ENCODE assay signal across 8 cellular contexts in genomic region chr19:50657672-50658437, GRCh38. TPM values are rescaled to one million over a fixed set of nuclear protein-coding genes. Genes with fewer than 3 reads are reported as not detected.
A peak's percentile ranks its signal among the peaks of the same experiment; 100 is the strongest.
DNase-seq lines count a peak whose midpoint lies in the region; ATAC-seq and TF ChIP-seq lines count a peak whose summit lies in the region.

No MANE protein-coding gene starts in this region.

- H3K4me2 ChIP-seq in DND-41 (ENCODE audit: insufficient read depth, low read length) (peak overlapping the region; percentile 63), neural progenitor cell (peak overlapping the region; percentile 78)

- H3K4me1 Mint-ChIP-seq in neural progenitor cell: peaks cover 45% of the 10 kb centered on the region
- peaks cover 18% of the 10 kb centered on the region for H3K4me1 Mint-ChIP-seq in stimulated activated naive CD8-positive, alpha-beta T cell treated with anti-CD3 and anti-CD28 coated beads, Interleukin-15, Interleukin-2, amounts not matched to agents 100 ng/mL and 50 ng/mL, for 24 hours (ENCODE audit: low read depth)

- H2AFZ ChIP-seq in DND-41 (ENCODE audit: low read depth, low read length) (peak overlapping the region; percentile 71), neural progenitor cell (replicated peaks) (no peak overlapping the region)

- ATAC-seq in DND-41 (ENCODE audit: insufficient read depth, low read depth) (peak; percentile 92), GM19455 (IDR thresholded peaks at IDR 0.05; ENCODE audit: unreplicated experiment) (no peak)

- peaks cover 13% of the 10 kb centered on the region for H3K27me3 Mint-ChIP-seq in neural progenitor cell (ENCODE audit: insufficient read depth, low read depth)
- peaks cover 64% of the 10 kb centered on the region for H3K27me3 Mint-ChIP-seq in stimulated activated naive CD8-positive, alpha-beta T cell treated with anti-CD3 and anti-CD28 coated beads, Interleukin-15, Interleukin-2, amounts not matched to agents 100 ng/mL and 50 ng/mL, for 24 hours

- H3K9me3 ChIP-seq in DND-41 (ENCODE audit: insufficient read depth, low read length, severe bottlenecking): peaks cover 6% of the 10 kb centered on the region
- no peaks in the 10 kb centered on the region for H3K9me3 ChIP-seq in neural progenitor cell (ENCODE audit: low read depth)

- TF ChIP-seq CTCF in DND-41 (IDR thresholded peaks at IDR 0.05; ENCODE audit: borderline replicate concordance, extremely low read depth, low read length, poor library complexity, severe bottlenecking) (no peak), fibroblast of villous mesenchyme (IDR thresholded peaks at IDR 0.05; ENCODE audit: insufficient read depth, low read depth, low read length) (no peak), neural progenitor cell (IDR thresholded peaks at IDR 0.05) (no peak)

- H3K36me3 Mint-ChIP-seq in neural progenitor cell: no peaks in the 10 kb centered on the region
- no peaks in the 10 kb centered on the region for H3K36me3 Mint-ChIP-seq in stimulated activated naive CD8-positive, alpha-beta T cell treated with anti-CD3 and anti-CD28 coated beads, Interleukin-15, Interleukin-2, amounts not matched to agents 100 ng/mL and 50 ng/mL, for 24 hours (ENCODE audit: low read depth)

- H3K4me1 ChIP-seq in DND-41 (ENCODE audit: insufficient read depth, low read length): peaks cover 17% of the 10 kb centered on the region
- H3K4me1 ChIP-seq in neural progenitor cell: no peaks in the 10 kb centered on the region

- H3K36me3 ChIP-seq in DND-41 (ENCODE audit: insufficient read depth, low read length) (no peaks in the 10 kb centered on the region), neural progenitor cell (no peaks in the 10 kb centered on the region)

- H3K79me2 ChIP-seq in DND-41 (ENCODE audit: insufficient read depth, low read length) (no peaks in the 10 kb centered on the region), neural progenitor cell (ENCODE audit: low read depth) (no peaks in the 10 kb centered on the region)

- H3K4me3 ChIP-seq in DND-41 (ENCODE audit: low read depth in 1 of 2, low read length in 2 of 2): peak overlapping the region in 1 of 2 experiments; percentile 58; a peak in 2 of 4 replicates
- H3K4me3 ChIP-seq in fibroblast of villous mesenchyme (ENCODE audit: low read depth, low read length): peak overlapping the region; percentile 25
- peak overlapping the region; percentile 53 for H3K4me3 ChIP-seq in neural progenitor cell

- H3K4me3 Mint-ChIP-seq in neural progenitor cell: peak overlapping the region; percentile 95
- H3K4me3 Mint-ChIP-seq in stimulated activated naive CD8-positive, alpha-beta T cell treated with anti-CD3 and anti-CD28 coated beads, Interleukin-15, Interleukin-2, amounts not matched to agents 100 ng/mL and 50 ng/mL, for 24 hours: peak overlapping the region; percentile 83

- peaks cover 4% of the 10 kb centered on the region for H3K9me3 Mint-ChIP-seq in neural progenitor cell
- peaks cover 6% of the 10 kb centered on the region for H3K9me3 Mint-ChIP-seq in stimulated activated naive CD8-positive, alpha-beta T cell treated with anti-CD3 and anti-CD28 coated beads, Interleukin-15, Interleukin-2, amounts not matched to agents 100 ng/mL and 50 ng/mL, for 24 hours

- no peaks in the 10 kb centered on the region for H4K20me1 ChIP-seq in DND-41 (ENCODE audit: insufficient read depth, low read length)
- H4K20me1 ChIP-seq in neural progenitor cell (ENCODE audit: low read depth): no peaks in the 10 kb centered on the region

- H3K27me3 ChIP-seq in DND-41 (ENCODE audit: insufficient read depth, low read length, poor library complexity) (no peaks in the 10 kb centered on the region), neural progenitor cell (peaks cover 3% of the 10 kb centered on the region)

- H3K9ac ChIP-seq in DND-41 (ENCODE audit: low read depth, low read length): 0 out of 2 replicates have a peak overlapping the region, but pooled peaks have one; percentile 17
- H3K9ac ChIP-seq in neural progenitor cell: no peak overlapping the region

- H3K27ac ChIP-seq in DND-41 (ENCODE audit: low read length) (peak overlapping the region; percentile 18; the same call in 1 of the 2 replicates), neural progenitor cell (no peak overlapping the region)

- DNase-seq in DND-41 (peak; percentile 89), HT1080 (ENCODE audit: low read depth) (peak; percentile 98), SIG-M5 treated with dmso at 0.1 percent for 504 hours (lab: John Stamatoyannopoulos, UW; ENCODE audit: unreplicated experiment) (peak; percentile 99), activated gamma-delta T cell treated with Interleukin-2 at 50 U/mL for 16 hours (peak; percentile 68), fibroblast of villous mesenchyme (ENCODE audit: low read depth) (peak; percentile 92), neural progenitor cell (ENCODE audit: low spot score) (peak; percentile 99)

- H3K27ac Mint-ChIP-seq in neural progenitor cell: peak overlapping the region; percentile 90
- H3K27ac Mint-ChIP-seq in stimulated activated naive CD8-positive, alpha-beta T cell treated with anti-CD3 and anti-CD28 coated beads, Interleukin-15, Interleukin-2, amounts not matched to agents 100 ng/mL and 50 ng/mL, for 24 hours: peak overlapping the region; percentile 86

- peaks cover 7% of the 10 kb centered on the region for H3F3A ChIP-seq in neural progenitor cell (ENCODE audit: low read depth)

RNA-seq across cellular contexts. Expression of gene C19orf81, which starts 8.6 kb away (rescaled TPM):
- total RNA-seq in HT1080 (2014; rRNA removed; shearing (Covaris generic)): 1.1 and 3.2 TPM in 2 replicates
- 0.60 and 2.7 TPM in 2 replicates for polyA plus RNA-seq in HT1080 (2015; cell fraction: cytosol; rRNA removed)
- 0.78 TPM in 1 of 2 replicates, not detected in the other for polyA plus RNA-seq in HT1080 (2015; cell fraction: nucleus; rRNA removed)
- total RNA-seq in fibroblast of villous mesenchyme (0.97 TPM in 1 of 2 replicates, not detected in the other), neural progenitor cell (ENCODE audit: low replicate concordance) (1.3 and 6.0 TPM in 2 replicates)

RNA-seq across cellular contexts. Expression of gene SYT3, which starts 18.2 kb away (rescaled TPM):
- 0.13 TPM in 1 of 2 replicates, not detected in the other for total RNA-seq in HT1080 (2014; rRNA removed; shearing (Covaris generic))
- polyA plus RNA-seq in HT1080 (2015; cell fraction: cytosol; rRNA removed): 0.03 and 0.06 TPM in 2 replicates
- polyA plus RNA-seq in HT1080 (2015; cell fraction: nucleus; rRNA removed): 0.05 and 0.27 TPM in 2 replicates
- total RNA-seq in fibroblast of villous mesenchyme (under 0.01 TPM in 1 of 2 replicates, not detected in the other), neural progenitor cell (ENCODE audit: low replicate concordance) (0.41 and 1.1 TPM in 2 replicates)
